Comparison of ENCODE assay signal across 1 cellular context in the genomic region with DNA sequence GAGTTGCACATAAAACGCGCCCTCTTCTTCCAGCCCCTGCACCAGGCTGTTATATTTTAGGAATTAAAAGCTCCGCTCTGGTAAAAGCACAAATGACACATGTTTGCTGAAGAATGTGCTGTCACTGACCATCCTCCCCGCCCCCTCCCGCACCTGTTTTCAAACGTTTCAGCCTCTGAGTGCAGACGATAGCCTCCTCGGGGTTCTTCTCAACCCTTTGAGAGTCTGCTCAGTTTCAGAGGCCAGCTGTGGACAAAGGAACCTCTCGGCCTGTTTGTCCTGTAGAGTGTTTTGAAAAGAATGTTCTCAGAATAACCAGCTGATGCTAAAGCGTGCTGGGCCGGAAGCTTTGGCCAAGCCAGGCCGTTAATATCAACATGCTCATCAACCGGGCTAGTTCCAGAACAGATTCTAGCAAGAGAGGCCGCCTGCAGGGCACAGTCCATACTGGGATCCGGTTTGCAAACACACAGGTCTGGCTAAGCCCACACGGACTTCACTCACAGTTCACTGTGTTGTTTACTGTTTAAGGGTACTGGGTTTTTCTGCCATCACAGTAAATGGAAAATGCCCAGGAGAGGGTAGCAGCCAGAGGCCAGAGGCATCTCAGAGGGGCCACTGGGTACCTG.
TF ChIP-seq lines count a peak whose summit lies in the region.

No MANE protein-coding gene starts in this region.

TF ChIP-seq in HepG2, 621 proteins besides CTCF, POLR2A, EP300 and RAD21 (continued from another document and continues in another):
- TF ChIP-seq ZBED4 (CRISPR knock-in tag; IDR thresholded peaks at IDR 0.05; ENCODE audit: borderline replicate concordance) (peak; percentile 95; the same call in 1 of the 2 replicates), ZNF768 (CRISPR knock-in tag; IDR thresholded peaks at IDR 0.05) (no peak), FOXP1 (IDR thresholded peaks at IDR 0.05) (no peak), FOXP1 (CRISPR knock-in tag; IDR thresholded peaks at IDR 0.05) (peak; percentile 59), SRF (IDR thresholded peaks at IDR 0.05; ENCODE audit: low read depth, low read length) (peak; percentile 77; the same call in 1 of the 2 replicates), PRDM15 (CRISPR knock-in tag; IDR thresholded peaks at IDR 0.05) (no peak), ZNF33A (CRISPR knock-in tag; IDR thresholded peaks at IDR 0.05; ENCODE audit: borderline replicate concordance) (no peak), ZNF670 (CRISPR knock-in tag; IDR thresholded peaks at IDR 0.05; ENCODE audit: borderline replicate concordance) (no peak; the same call in 1 of the 2 replicates), EHMT2 (IDR thresholded peaks at IDR 0.05; ENCODE audit: borderline replicate concordance, low read depth, low read length) (no peak; the same call in 1 of the 2 replicates), ETV5 (CRISPR knock-in tag; IDR thresholded peaks at IDR 0.05; ENCODE audit: borderline replicate concordance) (peak; percentile 94), MAFK (conservative IDR thresholded peaks at IDR 0.05 in 1 of 2, IDR thresholded peaks at IDR 0.05 in 1 of 2; ENCODE audit: low read length in 2 of 2) (no peak), GMEB2 (CRISPR knock-in tag; IDR thresholded peaks at IDR 0.05; ENCODE audit: low read depth) (no peak), HNF4G (IDR thresholded peaks at IDR 0.05; ENCODE audit: borderline replicate concordance, low read depth, low read length) (peak; percentile 90), HNF4G (CRISPR knock-in tag; IDR thresholded peaks at IDR 0.05; ENCODE audit: borderline replicate concordance, low read depth) (no peak; the same call in 1 of the 2 replicates), GABPB1 (CRISPR knock-in tag; IDR thresholded peaks at IDR 0.05) (no peak; the same call in 1 of the 2 replicates), MXI1 (IDR thresholded peaks at IDR 0.05; ENCODE audit: borderline replicate concordance, low read depth, low read length) (0 out of 3 replicates have a peak, but pooled peaks have one; percentile 10), IRF2 (CRISPR knock-in tag; IDR thresholded peaks at IDR 0.05) (peak; percentile 24; the same call in 1 of the 2 replicates), ZNF7 (CRISPR knock-in tag; IDR thresholded peaks at IDR 0.05) (peak; percentile 100), SMAD1 (CRISPR knock-in tag; IDR thresholded peaks at IDR 0.05; ENCODE audit: borderline replicate concordance, low read depth) (0 out of 2 replicates have a peak, but pooled peaks have one; percentile 10), HMGA1 (CRISPR knock-in tag; conservative IDR thresholded peaks at IDR 0.05) (no peak), HNRNPUL1 (IDR thresholded peaks at IDR 0.05; ENCODE audit: low read depth, low read length) (no peak), ZNF484 (CRISPR knock-in tag; IDR thresholded peaks at IDR 0.05; ENCODE audit: borderline replicate concordance, low read depth) (0 out of 2 replicates have a peak, but pooled peaks have one; percentile 22), ZFY (CRISPR knock-in tag; IDR thresholded peaks at IDR 0.05) (peak; percentile 64), MIER2 (CRISPR knock-in tag; IDR thresholded peaks at IDR 0.05) (peak; percentile 31; the same call in 1 of the 2 replicates), HDAC2 (CRISPR knock-in tag; IDR thresholded peaks at IDR 0.05) (peak; percentile 68; the same call in 1 of the 2 replicates), ZSCAN25 (CRISPR knock-in tag; IDR thresholded peaks at IDR 0.05) (peak; percentile 56), ZNF609 (CRISPR knock-in tag; IDR thresholded peaks at IDR 0.05; ENCODE audit: borderline replicate concordance) (peak; percentile 50; the same call in 1 of the 2 replicates), XRCC5 (optimal IDR thresholded peaks at IDR 0.05; ENCODE audit: low read length) (peak; percentile 69), ZNF260 (CRISPR knock-in tag; IDR thresholded peaks at IDR 0.05; ENCODE audit: borderline replicate concordance, low read depth) (no peak), ZNF547 (CRISPR knock-in tag; IDR thresholded peaks at IDR 0.05) (peak; percentile 70), ZMYM4 (CRISPR knock-in tag; IDR thresholded peaks at IDR 0.05) (no peak), RARA (CRISPR knock-in tag; IDR thresholded peaks at IDR 0.05) (peak; percentile 19; the same call in 1 of the 2 replicates), GTF3A (CRISPR knock-in tag; conservative IDR thresholded peaks at IDR 0.05) (no peak), TOPORS (CRISPR knock-in tag; IDR thresholded peaks at IDR 0.05) (0 out of 2 replicates have a peak, but pooled peaks have one; percentile 20), POLR2G (IDR thresholded peaks at IDR 0.05; ENCODE audit: low read depth, low read length) (0 out of 2 replicates have a peak, but pooled peaks have one; percentile 28), YEATS4 (CRISPR knock-in tag; IDR thresholded peaks at IDR 0.05; ENCODE audit: borderline replicate concordance) (peak; percentile 76), ZMYM3 (CRISPR knock-in tag; IDR thresholded peaks at IDR 0.05) (peak; percentile 88), ZNF570 (CRISPR knock-in tag; IDR thresholded peaks at IDR 0.05; ENCODE audit: borderline replicate concordance) (no peak)
- TF ChIP-seq, protein P1, sequence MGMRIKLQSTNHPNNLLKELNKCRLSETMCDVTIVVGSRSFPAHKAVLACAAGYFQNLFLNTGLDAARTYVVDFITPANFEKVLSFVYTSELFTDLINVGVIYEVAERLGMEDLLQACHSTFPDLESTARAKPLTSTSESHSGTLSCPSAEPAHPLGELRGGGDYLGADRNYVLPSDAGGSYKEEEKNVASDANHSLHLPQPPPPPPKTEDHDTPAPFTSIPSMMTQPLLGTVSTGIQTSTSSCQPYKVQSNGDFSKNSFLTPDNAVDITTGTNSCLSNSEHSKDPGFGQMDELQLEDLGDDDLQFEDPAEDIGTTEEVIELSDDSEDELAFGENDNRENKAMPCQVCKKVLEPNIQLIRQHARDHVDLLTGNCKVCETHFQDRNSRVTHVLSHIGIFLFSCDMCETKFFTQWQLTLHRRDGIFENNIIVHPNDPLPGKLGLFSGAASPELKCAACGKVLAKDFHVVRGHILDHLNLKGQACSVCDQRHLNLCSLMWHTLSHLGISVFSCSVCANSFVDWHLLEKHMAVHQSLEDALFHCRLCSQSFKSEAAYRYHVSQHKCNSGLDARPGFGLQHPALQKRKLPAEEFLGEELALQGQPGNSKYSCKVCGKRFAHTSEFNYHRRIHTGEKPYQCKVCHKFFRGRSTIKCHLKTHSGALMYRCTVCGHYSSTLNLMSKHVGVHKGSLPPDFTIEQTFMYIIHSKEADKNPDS (CRISPR knock-in tag; IDR thresholded peaks at IDR 0.05) = no peak
- TF ChIP-seq, protein P2, sequence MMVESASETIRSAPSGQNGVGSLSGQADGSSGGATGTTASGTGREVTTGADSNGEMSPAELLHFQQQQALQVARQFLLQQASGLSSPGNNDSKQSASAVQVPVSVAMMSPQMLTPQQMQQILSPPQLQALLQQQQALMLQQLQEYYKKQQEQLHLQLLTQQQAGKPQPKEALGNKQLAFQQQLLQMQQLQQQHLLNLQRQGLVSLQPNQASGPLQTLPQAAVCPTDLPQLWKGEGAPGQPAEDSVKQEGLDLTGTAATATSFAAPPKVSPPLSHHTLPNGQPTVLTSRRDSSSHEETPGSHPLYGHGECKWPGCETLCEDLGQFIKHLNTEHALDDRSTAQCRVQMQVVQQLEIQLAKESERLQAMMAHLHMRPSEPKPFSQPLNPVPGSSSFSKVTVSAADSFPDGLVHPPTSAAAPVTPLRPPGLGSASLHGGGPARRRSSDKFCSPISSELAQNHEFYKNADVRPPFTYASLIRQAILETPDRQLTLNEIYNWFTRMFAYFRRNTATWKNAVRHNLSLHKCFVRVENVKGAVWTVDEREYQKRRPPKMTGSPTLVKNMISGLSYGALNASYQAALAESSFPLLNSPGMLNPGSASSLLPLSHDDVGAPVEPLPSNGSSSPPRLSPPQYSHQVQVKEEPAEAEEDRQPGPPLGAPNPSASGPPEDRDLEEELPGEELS (CRISPR knock-in tag; IDR thresholded peaks at IDR 0.05) = peak; percentile 90
